Comparison of ENCODE assay signal across 22 cellular contexts in the genomic region with DNA sequence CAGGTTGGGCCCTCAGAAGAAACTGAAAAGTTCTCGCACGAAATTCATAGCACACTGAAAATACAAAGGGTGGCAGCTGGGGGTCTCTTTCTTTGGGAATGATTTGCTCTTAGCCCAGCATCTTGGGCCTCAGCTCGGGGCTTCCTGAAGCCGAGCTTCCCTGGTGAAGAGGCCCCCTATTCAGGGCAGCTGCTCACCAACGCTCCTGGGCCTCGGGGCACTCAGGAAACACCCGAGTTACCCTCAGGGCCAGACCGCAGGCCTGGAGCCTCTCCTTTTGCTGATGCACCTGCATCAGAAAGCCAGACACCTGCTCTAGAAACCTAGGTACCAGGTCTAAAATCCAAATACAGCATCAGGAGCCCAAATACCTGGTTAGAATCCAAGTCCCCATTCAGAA.
A peak's percentile ranks its signal among the peaks of the same experiment; 100 is the strongest.
DNase-seq lines count a peak whose midpoint lies in the region; ATAC-seq and TF ChIP-seq lines count a peak whose summit lies in the region.
"Had no signal": no experiment of that assay in that cellular context is flagged by ENCODE, and none has a peak within 500 bp of the region (broad histone marks: within the 10 kb centered on the region; RNA-seq: fewer than 3 reads in every experiment).

No MANE protein-coding gene starts in this region.

- no peak for TF ChIP-seq EP300 in tibial nerve (IDR thresholded peaks at IDR 0.05)

- H3K27me3 ChIP-seq in esophagus squamous epithelium, result peaks cover 0 to 51% (median 0%) of the 10 kb centered on the region in 4 donors
- H3K27me3 ChIP-seq in tibial nerve, result no peaks in the 10 kb centered on the region
- H3K27me3 ChIP-seq: MG63, pancreas had no signal

- intact Hi-C loops in esophagus squamous epithelium (cut with DNase I), result no loop called here

- CTCF ChIA-PET in activated CD4-positive, alpha-beta memory T cell treated with anti-CD3 and anti-CD28 coated beads, Interleukin-2, amount 10 ng/mL, durations not matched to agents 7 days and 5 days (lab: Charles Lee), result interaction anchor here (1.1 to 4.8 kb wide), 5 partner anchors 17 to 220 kb away, joined by 3 to 19 read pairs (median 5); no protein-coding TSS in a partner anchor

- no peaks in the 10 kb centered on the region for H3K36me3 Mint-ChIP-seq in activated CD4-positive, alpha-beta memory T cell treated with anti-CD3 and anti-CD28 coated beads, Interleukin-2, amount 10 ng/mL, durations not matched to agents 7 days and 5 days (ENCODE audit: low read depth)
- H3K36me3 Mint-ChIP-seq: activated naive CD4-positive, alpha-beta T cell treated with anti-CD3 and anti-CD28 coated beads, Interleukin-2, amount 10 ng/mL, durations not matched to agents 7 days and 5 days; brain; CD4-positive, CD25-positive, alpha-beta regulatory T cell; naive B cell had no signal

- TF ChIP-seq POLR2A in esophagus squamous epithelium (IDR thresholded peaks at IDR 0.05) (no peak), tibial nerve (IDR thresholded peaks at IDR 0.05) (no peak)

- no peaks in the 10 kb centered on the region for H3K9me3 Mint-ChIP-seq in activated CD4-positive, alpha-beta memory T cell treated with anti-CD3 and anti-CD28 coated beads, Interleukin-2, amount 10 ng/mL, durations not matched to agents 7 days and 5 days
- H3K9me3 Mint-ChIP-seq: activated naive CD4-positive, alpha-beta T cell treated with anti-CD3 and anti-CD28 coated beads, Interleukin-2, amount 10 ng/mL, durations not matched to agents 7 days and 5 days; brain; CD4-positive, CD25-positive, alpha-beta regulatory T cell; naive B cell had no signal

- no peak overlapping the region for H3K4me3 ChIP-seq in esophagus squamous epithelium
- H3K4me3 ChIP-seq in tibial nerve, result no peak overlapping the region
- H3K4me3 ChIP-seq: MG63, pancreas had no signal

- 89% methylated on average over 3 to 4 of the region's 8 CpGs for WGBS in esophagus squamous epithelium, 2 donors
- WGBS in tibial nerve, 2 donors, result 84 to 87% methylated on average over 8 of the region's 8 CpGs

- POLR2A ChIA-PET in activated CD4-positive, alpha-beta memory T cell treated with anti-CD3 and anti-CD28 coated beads, Interleukin-2, amount 10 ng/mL, durations not matched to agents 7 days and 5 days (lab: Charles Lee), result no interaction called here

- peak overlapping the region; percentile 7 for H3K27ac Mint-ChIP-seq in activated CD4-positive, alpha-beta memory T cell treated with anti-CD3 and anti-CD28 coated beads, Interleukin-2, amount 10 ng/mL, durations not matched to agents 7 days and 5 days
- H3K27ac Mint-ChIP-seq: activated naive CD4-positive, alpha-beta T cell treated with anti-CD3 and anti-CD28 coated beads, Interleukin-2, amount 10 ng/mL, durations not matched to agents 7 days and 5 days; CD4-positive, CD25-positive, alpha-beta regulatory T cell; naive B cell had no signal

- H3K27me3 Mint-ChIP-seq in activated CD4-positive, alpha-beta memory T cell treated with anti-CD3 and anti-CD28 coated beads, Interleukin-2, amount 10 ng/mL, durations not matched to agents 7 days and 5 days, result peaks cover 3% of the 10 kb centered on the region
- H3K27me3 Mint-ChIP-seq: CD4-positive, CD25-positive, alpha-beta regulatory T cell had no signal

- no peak overlapping the region for H3K4me3 Mint-ChIP-seq in activated CD4-positive, alpha-beta memory T cell treated with anti-CD3 and anti-CD28 coated beads, Interleukin-2, amount 10 ng/mL, durations not matched to agents 7 days and 5 days
- H3K4me3 Mint-ChIP-seq: activated naive CD4-positive, alpha-beta T cell treated with anti-CD3 and anti-CD28 coated beads, Interleukin-2, amount 10 ng/mL, durations not matched to agents 7 days and 5 days; brain; naive B cell had no signal

- no peak for TF ChIP-seq CTCF in esophagus squamous epithelium (IDR thresholded peaks at IDR 0.05)
- no peak for TF ChIP-seq CTCF in tibial nerve (IDR thresholded peaks at IDR 0.05)

- peak; percentile 33 for DNase-seq in activated effector memory CD4-positive, alpha-beta T cell treated with anti-CD3 and anti-CD28 coated beads, Interleukin-2, amount 50 U/mL, for 16 hours
- DNase-seq in activated effector memory CD4-positive, alpha-beta T cell treated with Interleukin-2 at 50 U/mL for 16 hours, result no peak
- DNase-seq in activated CD4-positive, alpha-beta memory T cell treated with anti-CD3 and anti-CD28 coated beads, Interleukin-2, amount 10 ng/mL, durations not matched to agents 7 days and 5 days, result no peak
- DNase-seq in esophagus squamous epithelium (lab: John Stamatoyannopoulos, UW), result no peak
- DNase-seq in tibial nerve (ENCODE audit: low spot score in 2 of 2), result no peak
- no peak for DNase-seq in kidney glomerular epithelial cell (lab: John Stamatoyannopoulos, UW)
- DNase-seq in AML-193 (lab: John Stamatoyannopoulos, UW), result no peak
- DNase-seq: activated CD4-positive, alpha-beta T cell treated with anti-CD3 and anti-CD28 coated beads for 1 hour; activated naive CD4-positive, alpha-beta T cell treated with anti-CD3 and anti-CD28 coated beads, Interleukin-2, amount 10 ng/mL, durations not matched to agents 7 days and 5 days; CD4-positive, CD25-positive, alpha-beta regulatory T cell; DMS53; foreskin fibroblast; hippocampal formation; IMR-90; MG63; naive B cell; NCI-H2227 treated with DMSO at 0.1 percent for 48 hours; pancreas; stimulated activated CD4-positive, alpha-beta T cell treated with anti-CD3 and anti-CD28 coated beads, Interleukin-2, amount 100 ng/mL, for 24 hours had no signal

- H3K4me1 ChIP-seq in esophagus squamous epithelium, result peaks cover 4 to 42% (median 12%) of the 10 kb centered on the region in 3 donors
- H3K4me1 ChIP-seq in tibial nerve, result peaks cover 0 to 61% (median 16%) of the 10 kb centered on the region in 4 donors

- H3K4me1 Mint-ChIP-seq in activated CD4-positive, alpha-beta memory T cell treated with anti-CD3 and anti-CD28 coated beads, Interleukin-2, amount 10 ng/mL, durations not matched to agents 7 days and 5 days, result peaks cover 43% of the 10 kb centered on the region

- H3K27ac ChIP-seq in esophagus squamous epithelium (peak overlapping the region in 3 of 4 donors; percentile 66 to 81 (median 71)), tibial nerve (peak overlapping the region; percentile 56 to 84 (median 68))
- H3K27ac ChIP-seq: HL-60 had no signal

- no peak for ATAC-seq in HG02938 (IDR thresholded peaks at IDR 0.05; ENCODE audit: unreplicated experiment)

- H3K36me3 ChIP-seq in esophagus squamous epithelium (no peaks in the 10 kb centered on the region), tibial nerve (no peaks in the 10 kb centered on the region)
- H3K36me3 ChIP-seq: MG63, pancreas had no signal

- H3K9me3 ChIP-seq in esophagus squamous epithelium (no peaks in the 10 kb centered on the region), tibial nerve (no peaks in the 10 kb centered on the region)
- H3K9me3 ChIP-seq: MG63, pancreas had no signal
